21 cellular contexts compared by ENCODE assay signal in genomic region chr3:116103868-116104530, GRCh38.
"Had no signal": no experiment of that assay in that cellular context is flagged by ENCODE, and none has a peak within 500 bp of the region (broad histone marks: within the 10 kb centered on the region; RNA-seq: fewer than 3 reads in every experiment).

No MANE protein-coding gene starts in this region.

- DNase-seq: activated CD4-positive, alpha-beta T cell treated with anti-CD3 and anti-CD28 coated beads, Interleukin-2, amount 10 ng/mL, durations not matched to agents 24 days and 14 days; activated CD8-positive, alpha-beta memory T cell treated with anti-CD3 and anti-CD28 coated beads, Interleukin-2, amount 10 ng/mL, durations not matched to agents 7 days and 5 days; activated CD8-positive, alpha-beta T cell treated with anti-CD3 and anti-CD28 coated beads for 36 hours; activated gamma-delta T cell treated with Interleukin-2 at 50 U/mL for 16 hours; anterior cingulate cortex; central memory CD4-positive, alpha-beta T cell; dermis blood vessel endothelial cell; effector CD8-positive, alpha-beta T cell; foreskin keratinocyte; kidney glomerular epithelial cell; left ventricle myocardium inferior; nucleus accumbens; small intestine; stimulated activated CD4-positive, alpha-beta T cell treated with anti-CD3 and anti-CD28 coated beads, Interleukin-15, amount 100 ng/mL, for 24 hours; stomach had no signal

- FAIRE-seq: small intestine had no signal

- H3K36me3 Mint-ChIP-seq: activated CD8-positive, alpha-beta memory T cell treated with anti-CD3 and anti-CD28 coated beads, Interleukin-2, amount 10 ng/mL, durations not matched to agents 7 days and 5 days; activated naive CD4-positive, alpha-beta T cell treated with anti-CD3 and anti-CD28 coated beads, Interleukin-2, amount 50 U/mL, for 24 hours; brain; stimulated activated memory B cell treated with anti-CD40 and anti-IgM and Interleukin-4, amounts not matched to agents 10 μg/mL and 1 μg/mL and 100 μg/mL, for 72 hours had no signal

- H3K27me3 ChIP-seq: foreskin keratinocyte, stomach, suprapubic skin, tibial nerve had no signal

- H3K27ac ChIP-seq: foreskin keratinocyte, left ventricle myocardium inferior, stomach, suprapubic skin, tibial nerve had no signal

- H3K4me1 Mint-ChIP-seq: activated CD4-positive, alpha-beta T cell treated with anti-CD3 and anti-CD28 coated beads, Interleukin-2, amount 10 ng/mL, durations not matched to agents 24 days and 14 days; activated CD8-positive, alpha-beta memory T cell treated with anti-CD3 and anti-CD28 coated beads, Interleukin-2, amount 10 ng/mL, durations not matched to agents 7 days and 5 days; activated naive CD4-positive, alpha-beta T cell treated with anti-CD3 and anti-CD28 coated beads, Interleukin-2, amount 50 U/mL, for 24 hours; nephron; stimulated activated memory B cell treated with anti-CD40 and anti-IgM and Interleukin-4, amounts not matched to agents 10 μg/mL and 1 μg/mL and 100 μg/mL, for 72 hours had no signal

- H3K36me3 ChIP-seq: left ventricle myocardium inferior, stomach, suprapubic skin, tibial nerve had no signal

- H3K4me3 ChIP-seq: left ventricle myocardium inferior, stomach, suprapubic skin, tibial nerve had no signal

- H3K27me3 Mint-ChIP-seq: activated CD4-positive, alpha-beta T cell treated with anti-CD3 and anti-CD28 coated beads, Interleukin-2, amount 10 ng/mL, durations not matched to agents 24 days and 14 days; activated CD8-positive, alpha-beta memory T cell treated with anti-CD3 and anti-CD28 coated beads, Interleukin-2, amount 10 ng/mL, durations not matched to agents 7 days and 5 days; activated CD8-positive, alpha-beta T cell treated with anti-CD3 and anti-CD28 coated beads for 36 hours; brain; stimulated activated memory B cell treated with anti-CD40 and anti-IgM and Interleukin-4, amounts not matched to agents 10 μg/mL and 1 μg/mL and 100 μg/mL, for 72 hours had no signal

- H3K9me3 ChIP-seq: left ventricle myocardium inferior, stomach, suprapubic skin, tibial nerve had no signal

- H3K4me1 ChIP-seq: left ventricle myocardium inferior, stomach, suprapubic skin, tibial nerve had no signal

- H3K4me3 Mint-ChIP-seq: activated CD4-positive, alpha-beta T cell treated with anti-CD3 and anti-CD28 coated beads, Interleukin-2, amount 10 ng/mL, durations not matched to agents 24 days and 14 days; activated CD8-positive, alpha-beta memory T cell treated with anti-CD3 and anti-CD28 coated beads, Interleukin-2, amount 10 ng/mL, durations not matched to agents 7 days and 5 days; activated CD8-positive, alpha-beta T cell treated with anti-CD3 and anti-CD28 coated beads for 36 hours; activated naive CD4-positive, alpha-beta T cell treated with anti-CD3 and anti-CD28 coated beads, Interleukin-2, amount 50 U/mL, for 24 hours; brain; nephron; stimulated activated memory B cell treated with anti-CD40 and anti-IgM and Interleukin-4, amounts not matched to agents 10 μg/mL and 1 μg/mL and 100 μg/mL, for 72 hours had no signal

- H3K9me3 Mint-ChIP-seq: activated CD4-positive, alpha-beta T cell treated with anti-CD3 and anti-CD28 coated beads, Interleukin-2, amount 10 ng/mL, durations not matched to agents 24 days and 14 days; activated CD8-positive, alpha-beta T cell treated with anti-CD3 and anti-CD28 coated beads for 36 hours; activated naive CD4-positive, alpha-beta T cell treated with anti-CD3 and anti-CD28 coated beads, Interleukin-2, amount 50 U/mL, for 24 hours; brain; nephron had no signal

- H3K27ac Mint-ChIP-seq: activated CD4-positive, alpha-beta T cell treated with anti-CD3 and anti-CD28 coated beads, Interleukin-2, amount 10 ng/mL, durations not matched to agents 24 days and 14 days; activated CD8-positive, alpha-beta memory T cell treated with anti-CD3 and anti-CD28 coated beads, Interleukin-2, amount 10 ng/mL, durations not matched to agents 7 days and 5 days; activated CD8-positive, alpha-beta T cell treated with anti-CD3 and anti-CD28 coated beads for 36 hours; activated naive CD4-positive, alpha-beta T cell treated with anti-CD3 and anti-CD28 coated beads, Interleukin-2, amount 50 U/mL, for 24 hours; nephron; stimulated activated memory B cell treated with anti-CD40 and anti-IgM and Interleukin-4, amounts not matched to agents 10 μg/mL and 1 μg/mL and 100 μg/mL, for 72 hours had no signal
